24 cellular contexts compared by ENCODE assay signal in genomic region chr3:72034956-72035355, GRCh38.
"Had no signal": no experiment of that assay in that cellular context is flagged by ENCODE, and none has a peak within 500 bp of the region (broad histone marks: within the 10 kb centered on the region; RNA-seq: fewer than 3 reads in every experiment).

No MANE protein-coding gene starts in this region.

- H3K9me3 ChIP-seq: colonic mucosa, esophagus squamous epithelium, gastrocnemius medialis, heart left ventricle, prostate gland, thoracic aorta, upper lobe of left lung had no signal

- H3K36me3 ChIP-seq: colonic mucosa, esophagus squamous epithelium, gastrocnemius medialis, heart left ventricle, prostate gland, thoracic aorta, upper lobe of left lung had no signal

- H3K4me1 Mint-ChIP-seq: central memory CD8-positive, alpha-beta T cell had no signal

- H3K27me3 ChIP-seq: colonic mucosa, gastrocnemius medialis, heart left ventricle, upper lobe of left lung had no signal

- H3K27ac Mint-ChIP-seq: activated CD8-positive, alpha-beta T cell treated with anti-CD3 and anti-CD28 coated beads, Interleukin-2, amount 10 ng/mL, durations not matched to agents 7 days and 5 days; activated naive CD8-positive, alpha-beta T cell; activated T-helper 2 cell treated with anti-CD3 and anti-CD28 coated beads, Interferon-gamma antibody, Interleukin-2, Interleukin-4, amounts not matched to agents 10 μg/mL and 5 μg/mL and 100 μg/mL, durations not matched to agents 14 hours and 24 hours and 36 hours; natural killer cell had no signal

- H3K4me3 Mint-ChIP-seq: activated CD8-positive, alpha-beta T cell treated with anti-CD3 and anti-CD28 coated beads, Interleukin-2, amount 10 ng/mL, durations not matched to agents 7 days and 5 days; activated naive CD8-positive, alpha-beta T cell; central memory CD8-positive, alpha-beta T cell; natural killer cell had no signal

- H3K4me1 ChIP-seq: colonic mucosa, esophagus squamous epithelium, gastrocnemius medialis, prostate gland had no signal

- DNase-seq: activated CD4-positive, alpha-beta T cell treated with anti-CD3 and anti-CD28 coated beads, Interleukin-2, amount 50 U/mL, for 1 hour; activated CD4-positive, CD25-positive, alpha-beta regulatory T cell treated with anti-CD3 and anti-CD28 coated beads, Interleukin-2, amount 50 U/mL, for 72 hours; activated CD8-positive, alpha-beta T cell treated with anti-CD3 and anti-CD28 coated beads, Interleukin-2, amount 10 ng/mL, durations not matched to agents 7 days and 5 days; activated naive CD4-positive, alpha-beta T cell; activated T-cell treated with anti-CD3 and anti-CD28 coated beads, Interleukin-2, amount 50 U/mL, for 1 hour; colonic mucosa; esophagus squamous epithelium; gastrocnemius medialis; heart left ventricle; left ventricle myocardium superior; mammary epithelial cell; midbrain; natural killer cell; stimulated activated CD4-positive, alpha-beta T cell treated with anti-CD3 and anti-CD28 coated beads, Interleukin-4, amount 100 ng/mL, for 1 hour; stimulated activated naive CD4-positive, alpha-beta T cell treated with Interleukin-2 at 50 U/mL for 16 hours; upper lobe of left lung had no signal

- H3K36me3 Mint-ChIP-seq: activated naive CD8-positive, alpha-beta T cell; natural killer cell had no signal

- H3K27ac ChIP-seq: colonic mucosa, esophagus squamous epithelium, gastrocnemius medialis, heart left ventricle, prostate gland, thoracic aorta, upper lobe of left lung, VCaP had no signal

- FAIRE-seq: astrocyte, islet of Langerhans had no signal

- H3K4me3 ChIP-seq: colonic mucosa, esophagus squamous epithelium, gastrocnemius medialis, heart left ventricle, prostate gland, thoracic aorta, upper lobe of left lung had no signal
